In genomic region chr2:173048901-173049661, GRCh38 we compare ENCODE assay signal across 1 cellular context.
A peak's percentile ranks its signal among the peaks of the same experiment; 100 is the strongest.
TF ChIP-seq lines count a peak whose summit lies in the region.

No MANE protein-coding gene starts in this region.

TF ChIP-seq in K562, 482 proteins besides CTCF, POLR2A, EP300 and RAD21 (continued from another document and continues in another):
- peak; percentile 99 for TF ChIP-seq ATF3 (IDR thresholded peaks at IDR 0.05)
- peak; percentile 75 for TF ChIP-seq ATF3 (CRISPR knock-in tag; conservative IDR thresholded peaks at IDR 0.05)
- no peak for TF ChIP-seq USF1 (CRISPR knock-in tag; IDR thresholded peaks at IDR 0.05)
- TF ChIP-seq TFAM (CRISPR knock-in tag; conservative IDR thresholded peaks at IDR 0.05) = no peak
- TF ChIP-seq FOS (IDR thresholded peaks at IDR 0.05; ENCODE audit: extremely low read depth, insufficient read length) = peak; percentile 68
- TF ChIP-seq PHF20 (IDR thresholded peaks at IDR 0.05; ENCODE audit: partially characterized antibody) = no peak
- peak; percentile 55; the same call in 1 of the 2 replicates for TF ChIP-seq POLR2H (tag; IDR thresholded peaks at IDR 0.05; ENCODE audit: low read depth)
- TF ChIP-seq ZBTB26 (CRISPR knock-in tag; IDR thresholded peaks at IDR 0.05) = no peak
- no peak for TF ChIP-seq NCOA2 (IDR thresholded peaks at IDR 0.05; ENCODE audit: partially characterized antibody in 2 of 2)
- TF ChIP-seq CHCHD3 (CRISPR knock-in tag; IDR thresholded peaks at IDR 0.05) = no peak
- no peak for TF ChIP-seq TRIM25 (IDR thresholded peaks at IDR 0.05; ENCODE audit: borderline replicate concordance)
- TF ChIP-seq SRF (CRISPR knock-in tag; IDR thresholded peaks at IDR 0.05) = no peak
- peak; percentile 86 for TF ChIP-seq JUNB (CRISPR knock-in tag; conservative IDR thresholded peaks at IDR 0.05)
- TF ChIP-seq CC2D1A (IDR thresholded peaks at IDR 0.05) = no peak
- no peak for TF ChIP-seq SAFB (IDR thresholded peaks at IDR 0.05; ENCODE audit: borderline replicate concordance, low read depth, low read length)
- TF ChIP-seq DLX4 (CRISPR knock-in tag; IDR thresholded peaks at IDR 0.05) = no peak
- no peak for TF ChIP-seq GATAD2B (IDR thresholded peaks at IDR 0.05; ENCODE audit: borderline replicate concordance)
- no peak for TF ChIP-seq ZZZ3 (IDR thresholded peaks at IDR 0.05)
- peak; percentile 46; the same call in 1 of the 2 replicates for TF ChIP-seq FOXJ2 (tag; IDR thresholded peaks at IDR 0.05)
- TF ChIP-seq SMARCA5 (IDR thresholded peaks at IDR 0.05) = no peak
- TF ChIP-seq TAF7 (tag; IDR thresholded peaks at IDR 0.05) = no peak
- TF ChIP-seq E2F4 (CRISPR knock-in tag; IDR thresholded peaks at IDR 0.05; ENCODE audit: low read depth) = no peak
- TF ChIP-seq UBTF (IDR thresholded peaks at IDR 0.05; ENCODE audit: borderline replicate concordance in 1 of 2, low read depth in 2 of 2, low read length in 2 of 2) = no peak
- no peak for TF ChIP-seq TCFL5 (CRISPR knock-in tag; conservative IDR thresholded peaks at IDR 0.05)
- no peak for TF ChIP-seq ZNF324 (CRISPR knock-in tag; IDR thresholded peaks at IDR 0.05)
- no peak for TF ChIP-seq KDM5B (IDR thresholded peaks at IDR 0.05; ENCODE audit: insufficient replicate concordance, low read depth, low read length)
- TF ChIP-seq CBX2 (IDR thresholded peaks at IDR 0.05; ENCODE audit: insufficient read depth, low read length, poor library complexity, severe bottlenecking) = no peak
- no peak for TF ChIP-seq NEUROD1 (IDR thresholded peaks at IDR 0.05; ENCODE audit: borderline replicate concordance, low read depth, low read length, partially characterized antibody)
- no peak for TF ChIP-seq ATF1 (CRISPR knock-in tag; IDR thresholded peaks at IDR 0.05)
- TF ChIP-seq ATF1 (tag; IDR thresholded peaks at IDR 0.05) = 0 out of 2 replicates have a peak, but pooled peaks have one; percentile 26
- no peak for TF ChIP-seq TAF9B (IDR thresholded peaks at IDR 0.05; ENCODE audit: partially characterized antibody)
- no peak for TF ChIP-seq NR4A1 (CRISPR knock-in tag; IDR thresholded peaks at IDR 0.05)
- TF ChIP-seq NR4A1 (tag; IDR thresholded peaks at IDR 0.05) = no peak
- TF ChIP-seq ZFP36 (IDR thresholded peaks at IDR 0.05; ENCODE audit: low read depth, low read length, partially characterized antibody) = no peak
- TF ChIP-seq TCF7 (IDR thresholded peaks at IDR 0.05; ENCODE audit: borderline replicate concordance) = no peak
- TF ChIP-seq MXI1 (IDR thresholded peaks at IDR 0.05; ENCODE audit: low read depth, low read length) = no peak
- TF ChIP-seq SUPT5H (IDR thresholded peaks at IDR 0.05) = no peak
- TF ChIP-seq SMARCC2 (IDR thresholded peaks at IDR 0.05; ENCODE audit: low read depth) = peak; percentile 84
- TF ChIP-seq JUND (IDR thresholded peaks at IDR 0.05; ENCODE audit: borderline replicate concordance, low read depth, low read length) = peak; percentile 96
- TF ChIP-seq JUND (tag; IDR thresholded peaks at IDR 0.05; ENCODE audit: borderline replicate concordance, low read depth, low read length) = peak; percentile 92
- no peak for TF ChIP-seq AFF1 (IDR thresholded peaks at IDR 0.05; ENCODE audit: low read depth in 1 of 2, partially characterized antibody in 2 of 2)
- TF ChIP-seq CHD2 (IDR thresholded peaks at IDR 0.05; ENCODE audit: low read depth, low read length) = no peak
- peak in 1 of 2 experiments; percentile 62; a peak in 1 of 4 replicates for TF ChIP-seq ZNF318 (IDR thresholded peaks at IDR 0.05; ENCODE audit: borderline replicate concordance in 1 of 2, low read depth in 1 of 2)
- no peak for TF ChIP-seq ZNF133 (CRISPR knock-in tag; IDR thresholded peaks at IDR 0.05)
